Comparison of ENCODE assay signal across 23 cellular contexts in the genomic region with DNA sequence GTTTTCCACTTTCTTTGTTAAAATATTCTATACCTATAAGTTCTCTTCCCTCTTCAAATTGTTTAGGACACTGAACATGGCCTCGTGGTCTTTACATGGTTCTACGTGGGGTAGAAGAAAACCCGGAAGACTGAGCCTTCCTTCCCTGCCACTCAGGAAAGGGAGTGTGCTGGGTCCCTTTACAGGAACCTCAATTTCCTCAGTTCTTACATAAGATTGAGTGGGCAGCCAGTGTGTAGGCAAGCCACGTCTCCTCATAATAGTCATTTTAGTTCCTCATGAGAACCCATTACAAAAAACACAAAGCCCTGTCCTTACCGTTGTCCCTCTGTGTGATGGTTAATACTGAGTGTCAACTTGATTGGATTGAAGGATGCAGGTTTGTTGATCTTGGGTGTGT.
"Had no signal": no experiment of that assay in that cellular context is flagged by ENCODE, and none has a peak within 500 bp of the region (broad histone marks: within the 10 kb centered on the region; RNA-seq: fewer than 3 reads in every experiment).

No MANE protein-coding gene starts in this region.

- H3K4me3 ChIP-seq: heart left ventricle, pancreas, prostate gland, smooth muscle cell had no signal

- DNase-seq: activated CD4-positive, alpha-beta T cell treated with anti-CD3 and anti-CD28 coated beads for 1 hour; activated CD4-positive, alpha-beta T cell treated with anti-CD3 and anti-CD28 coated beads, Interleukin-2, amount 50 U/mL, for 1 hour; activated CD8-positive, alpha-beta T cell treated with anti-CD3 and anti-CD28 coated beads for 36 hours; activated T-cell treated with anti-CD3 and anti-CD28 coated beads, Interleukin-2, amount 50 U/mL, for 48 hours; anterior cingulate cortex; endodermal cell; foreskin fibroblast; heart left ventricle; hypothalamus; naive B cell; nucleus accumbens; pancreas; stimulated activated CD4-positive, alpha-beta T cell treated with anti-CD3 and anti-CD28 coated beads, Interleukin-1b, Interleukin-23, amount 100 ng/mL, for 48 hours; stimulated activated CD4-positive, alpha-beta T cell treated with anti-CD3 and anti-CD28 coated beads, Interleukin-4, amount 100 ng/mL, for 4 hours; stimulated activated CD8-positive, alpha-beta memory T cell treated with anti-CD3 and anti-CD28 coated beads, Interleukin-4, amount 100 ng/mL, for 48 hours; stimulated activated naive CD8-positive, alpha-beta T cell treated with anti-CD3 and anti-CD28 coated beads, Interleukin-15, amount 100 ng/mL, for 72 hours; substantia nigra; T-helper 9 cell had no signal

- H3K27ac ChIP-seq: heart left ventricle, pancreas, prostate gland had no signal

- H3K4me1 ChIP-seq: heart left ventricle, pancreas, prostate gland had no signal

- H3K9me3 ChIP-seq: heart left ventricle, pancreas, prostate gland had no signal

- H3K36me3 ChIP-seq: heart left ventricle, pancreas, prostate gland had no signal

- ATAC-seq: activated CD8-positive, alpha-beta T cell treated with anti-CD3 and anti-CD28 coated beads for 36 hours; esophagus mucosa; pancreas; stimulated activated memory B cell treated with anti-CD40 and anti-IgM and Interleukin-4, amounts not matched to agents 10 μg/mL and 1 μg/mL and 100 μg/mL, for 72 hours; stimulated activated naive CD8-positive, alpha-beta T cell treated with anti-CD3 and anti-CD28 coated beads, Interleukin-15, amount 100 ng/mL, for 72 hours; WTC11 had no signal

- H3K27me3 ChIP-seq: pancreas had no signal
